1 cellular context compared by ENCODE assay signal in the genomic region with DNA sequence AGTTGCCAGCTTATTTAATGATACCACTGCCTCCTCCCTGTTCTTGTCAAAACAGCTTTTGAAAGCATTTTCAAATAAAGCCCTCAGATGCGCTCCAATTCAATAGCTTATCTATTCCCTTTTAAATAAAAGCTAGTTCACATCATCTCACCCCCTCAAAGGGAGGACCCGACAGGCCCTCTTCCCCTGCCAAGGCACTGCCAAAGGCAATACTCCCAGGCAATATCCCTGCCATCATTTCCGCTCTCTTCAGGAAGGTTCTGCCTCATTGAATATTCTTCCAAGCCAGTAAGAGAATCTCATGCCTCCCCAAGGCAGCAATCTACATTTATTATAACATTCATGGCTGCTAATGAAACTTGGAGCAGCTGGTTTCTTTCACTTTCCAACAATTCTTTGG.
TF ChIP-seq lines count a peak whose summit lies in the region.

No MANE protein-coding gene starts in this region.

TF ChIP-seq in HepG2, 621 proteins besides CTCF, POLR2A, EP300 and RAD21 (continued from another document):
- TF ChIP-seq, protein P1, sequence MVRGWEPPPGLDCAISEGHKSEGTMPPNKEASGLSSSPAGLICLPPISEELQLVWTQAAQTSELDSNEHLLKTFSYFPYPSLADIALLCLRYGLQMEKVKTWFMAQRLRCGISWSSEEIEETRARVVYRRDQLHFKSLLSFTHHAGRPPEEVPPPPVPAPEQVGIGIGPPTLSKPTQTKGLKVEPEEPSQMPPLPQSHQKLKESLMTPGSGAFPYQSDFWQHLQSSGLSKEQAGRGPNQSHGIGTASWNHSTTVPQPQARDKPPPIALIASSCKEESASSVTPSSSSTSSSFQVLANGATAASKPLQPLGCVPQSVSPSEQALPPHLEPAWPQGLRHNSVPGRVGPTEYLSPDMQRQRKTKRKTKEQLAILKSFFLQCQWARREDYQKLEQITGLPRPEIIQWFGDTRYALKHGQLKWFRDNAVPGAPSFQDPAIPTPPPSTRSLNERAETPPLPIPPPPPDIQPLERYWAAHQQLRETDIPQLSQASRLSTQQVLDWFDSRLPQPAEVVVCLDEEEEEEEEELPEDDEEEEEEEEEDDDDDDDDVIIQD (CRISPR knock-in tag; IDR thresholded peaks at IDR 0.05; ENCODE audit: low read depth), result no peak
- no peak for TF ChIP-seq ZXDC (CRISPR knock-in tag; IDR thresholded peaks at IDR 0.05)
- no peak for TF ChIP-seq GTF2F1 (IDR thresholded peaks at IDR 0.05; ENCODE audit: low read length)
